Comparison of ENCODE assay signal across 18 cellular contexts in genomic region chr12:70962226-70962794, GRCh38. TPM values are rescaled to one million over a fixed set of nuclear protein-coding genes. Genes with fewer than 3 reads are reported as not detected.
DNase-seq lines count a peak whose midpoint lies in the region; ATAC-seq and TF ChIP-seq lines count a peak whose summit lies in the region.
"Had no signal": no experiment of that assay in that cellular context is flagged by ENCODE, and none has a peak within 500 bp of the region (broad histone marks: within the 10 kb centered on the region; RNA-seq: fewer than 3 reads in every experiment).

No MANE protein-coding gene starts in this region.

- H3K4me1 ChIP-seq in upper lobe of left lung = peaks cover 0 to 8% (median 2%) of the 10 kb centered on the region in 4 donors
- H3K4me1 ChIP-seq: sigmoid colon, uterus had no signal

- TF ChIP-seq CTCF in neural crest cell (conservative IDR thresholded peaks at IDR 0.05) (no peak), upper lobe of left lung (IDR thresholded peaks at IDR 0.05) (no peak)

- WGBS in upper lobe of left lung, 2 donors = 43 to 44% methylated on average over 2 of the region's 2 CpGs

- H3K27me3 ChIP-seq in upper lobe of left lung = no peaks in the 10 kb centered on the region
- H3K27me3 ChIP-seq: sigmoid colon, uterus had no signal

- no peaks in the 10 kb centered on the region for H3K36me3 ChIP-seq in upper lobe of left lung
- H3K36me3 ChIP-seq: sigmoid colon, uterus had no signal

- TF ChIP-seq EP300 in upper lobe of left lung (IDR thresholded peaks at IDR 0.05) = no peak

- no peak overlapping the region for H3K4me3 ChIP-seq in upper lobe of left lung
- H3K4me3 ChIP-seq: sigmoid colon, SK-N-MC, uterus had no signal

- H3K9me3 Mint-ChIP-seq in neural crest cell = peaks cover 3% of the 10 kb centered on the region
- H3K9me3 Mint-ChIP-seq: activated naive CD4-positive, alpha-beta T cell treated with anti-CD3 and anti-CD28 coated beads for 36 hours had no signal

- DNase-seq in KG1 (lab: John Stamatoyannopoulos, UW) (peak; percentile 14), neural crest cell (ENCODE audit: low read depth, low spot score) (no peak), mesenteric fat pad (ENCODE audit: low spot score) (no peak), upper lobe of left lung (no peak), ecto neural progenitor cell (ENCODE audit: low spot score) (no peak)
- DNase-seq: activated CD8-positive, alpha-beta memory T cell treated with anti-CD3 and anti-CD28 coated beads, Interleukin-2, amount 10 ng/mL, durations not matched to agents 7 days and 5 days; activated naive CD4-positive, alpha-beta T cell treated with anti-CD3 and anti-CD28 coated beads for 36 hours; CD4-positive, alpha-beta T cell; effector memory CD8-positive, alpha-beta T cell; nucleus accumbens; sigmoid colon; stimulated activated CD4-positive, alpha-beta T cell treated with anti-CD3 and anti-CD28 coated beads, Interleukin-4, amount 100 ng/mL, for 24 hours; uterus had no signal

- no peak for TF ChIP-seq POLR2A in upper lobe of left lung (IDR thresholded peaks at IDR 0.05)

- H3K27ac ChIP-seq in upper lobe of left lung = no peak overlapping the region
- H3K27ac ChIP-seq: sigmoid colon, uterus, VCaP had no signal

- H3K9me3 ChIP-seq in upper lobe of left lung = no peaks in the 10 kb centered on the region
- H3K9me3 ChIP-seq: sigmoid colon, uterus had no signal

- ATAC-seq in GM18861 (IDR thresholded peaks at IDR 0.05; ENCODE audit: unreplicated experiment) (peak; percentile 66), HG02759 (IDR thresholded peaks at IDR 0.05; ENCODE audit: unreplicated experiment) (peak; percentile 67), upper lobe of left lung (ENCODE audit: low FRiP score in 2 of 2) (no peak)
- ATAC-seq: activated CD8-positive, alpha-beta memory T cell treated with anti-CD3 and anti-CD28 coated beads, Interleukin-2, amount 10 ng/mL, durations not matched to agents 7 days and 5 days; effector memory CD8-positive, alpha-beta T cell had no signal

- H3K4me1 Mint-ChIP-seq in neural crest cell = peaks cover 32% of the 10 kb centered on the region
- H3K4me1 Mint-ChIP-seq: activated CD8-positive, alpha-beta memory T cell treated with anti-CD3 and anti-CD28 coated beads, Interleukin-2, amount 10 ng/mL, durations not matched to agents 7 days and 5 days had no signal

- H3K36me3 Mint-ChIP-seq in neural crest cell (ENCODE audit: low read depth) = no peaks in the 10 kb centered on the region
- H3K36me3 Mint-ChIP-seq: activated CD8-positive, alpha-beta memory T cell treated with anti-CD3 and anti-CD28 coated beads, Interleukin-2, amount 10 ng/mL, durations not matched to agents 7 days and 5 days had no signal

- peak overlapping the region; percentile 10 for H3K27ac Mint-ChIP-seq in neural crest cell (ENCODE audit: unreplicated experiment)
- H3K27ac Mint-ChIP-seq: activated CD8-positive, alpha-beta memory T cell treated with anti-CD3 and anti-CD28 coated beads, Interleukin-2, amount 10 ng/mL, durations not matched to agents 7 days and 5 days; activated naive CD4-positive, alpha-beta T cell treated with anti-CD3 and anti-CD28 coated beads for 36 hours; CD4-positive, alpha-beta T cell; effector memory CD8-positive, alpha-beta T cell had no signal

- no peak overlapping the region for H3K4me3 Mint-ChIP-seq in neural crest cell
- H3K4me3 Mint-ChIP-seq: activated CD8-positive, alpha-beta memory T cell treated with anti-CD3 and anti-CD28 coated beads, Interleukin-2, amount 10 ng/mL, durations not matched to agents 7 days and 5 days; activated naive CD4-positive, alpha-beta T cell treated with anti-CD3 and anti-CD28 coated beads for 36 hours; CD4-positive, alpha-beta T cell; effector memory CD8-positive, alpha-beta T cell had no signal

- no peaks in the 10 kb centered on the region for H3K27me3 Mint-ChIP-seq in neural crest cell (ENCODE audit: low read depth)
- H3K27me3 Mint-ChIP-seq: activated CD8-positive, alpha-beta memory T cell treated with anti-CD3 and anti-CD28 coated beads, Interleukin-2, amount 10 ng/mL, durations not matched to agents 7 days and 5 days; CD4-positive, alpha-beta T cell; effector memory CD8-positive, alpha-beta T cell had no signal

RNA-seq across cellular contexts. Expression of gene PTPRR, which starts 41.8 kb away (rescaled TPM):
- total RNA-seq in neural crest cell = 0.61 and 0.75 TPM in 2 replicates
- total RNA-seq in mesenteric fat pad = 0.32 TPM
- 1 to 10 TPM in 2 of 6 donors, under 1 TPM in 3, not detected in 1; 0.30 to 2.7 (median 0.79) TPM for total RNA-seq in upper lobe of left lung
- total RNA-seq: activated CD8-positive, alpha-beta memory T cell treated with anti-CD3 and anti-CD28 coated beads, Interleukin-2, amount 10 ng/mL, durations not matched to agents 7 days and 5 days; activated naive CD4-positive, alpha-beta T cell treated with anti-CD3 and anti-CD28 coated beads for 36 hours; CD4-positive, alpha-beta T cell; lung microvascular endothelial cell had no signal

Comparison
In these comparisons a context has a peak if more than half of its experiments do, and no peak if none do; other contexts are left out.
1. ATAC-seq: peak in GM18861 (single experiment) and HG02759 (single experiment); none in upper lobe of left lung (0 of 2).